1 cellular context compared by ENCODE assay signal in the genomic region with DNA sequence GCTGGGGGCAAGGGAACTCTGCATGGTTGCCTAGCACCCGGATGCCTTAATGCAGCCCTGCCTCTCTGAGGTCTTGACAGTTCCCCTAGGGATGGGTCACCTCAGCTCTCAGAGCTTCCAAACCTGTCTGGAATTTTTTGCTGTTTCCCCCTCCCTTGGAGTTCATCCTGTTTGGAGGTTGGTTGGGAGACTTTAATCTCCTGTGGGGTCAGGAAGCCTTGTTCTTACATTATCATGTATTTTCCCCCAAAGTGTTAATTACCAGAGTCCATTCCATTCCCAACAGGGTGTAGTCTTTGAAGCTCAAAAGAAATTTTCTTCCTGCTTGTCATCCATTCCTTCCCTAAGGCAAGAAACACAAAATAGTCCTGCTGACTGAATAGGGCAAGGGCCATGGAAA.
TF ChIP-seq lines count a peak whose summit lies in the region.

No MANE protein-coding gene starts in this region.

TF ChIP-seq in HCT116, 20 proteins besides CTCF, POLR2A, EP300 and RAD21:
- TF ChIP-seq SRF (IDR thresholded peaks at IDR 0.05; ENCODE audit: low read depth): no peak
